ENCODE assay signal across 28 cellular contexts in the genomic region with DNA sequence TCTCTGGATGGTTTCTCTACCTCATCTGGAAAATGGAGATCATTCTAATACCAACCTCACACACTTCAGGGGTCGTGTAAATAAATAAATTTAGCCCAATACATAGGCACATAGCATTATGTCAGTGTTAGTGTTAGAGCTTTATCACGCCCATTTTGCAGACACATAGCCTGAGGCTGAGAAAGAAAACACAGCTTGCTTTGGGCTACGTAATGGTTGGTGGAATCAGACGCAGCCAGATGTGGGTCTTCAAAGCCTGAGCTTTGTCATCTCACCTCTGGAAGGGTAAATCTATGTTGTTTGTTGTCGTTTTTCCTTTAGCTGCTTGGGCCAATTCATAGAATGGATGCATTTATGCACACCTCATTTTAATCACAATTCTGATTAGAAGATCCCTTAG.
"Had no signal": no experiment of that assay in that cellular context is flagged by ENCODE, and none has a peak within 500 bp of the region (broad histone marks: within the 10 kb centered on the region; RNA-seq: fewer than 3 reads in every experiment).

No MANE protein-coding gene starts in this region.

- H3K4me3 ChIP-seq: stomach, suprapubic skin, thoracic aorta, thyroid gland, tibial artery, tibial nerve, transverse colon, upper lobe of left lung, upper lobe of right lung, uterus, vagina had no signal

- H3K27ac ChIP-seq: stomach, suprapubic skin, testis, thoracic aorta, thyroid gland, tibial artery, tibial nerve, transverse colon, upper lobe of left lung, upper lobe of right lung, uterus, vagina had no signal

- ATAC-seq: stimulated activated effector memory CD8-positive, alpha-beta T cell treated with anti-CD3 and anti-CD28 coated beads, Interleukin-12 subunit alpha, Interleukin-12 subunit beta, amount 100 ng/mL, for 72 hours; stimulated activated memory B cell treated with anti-CD40 and anti-IgM and Interleukin-4, amounts not matched to agents 10 μg/mL and 1 μg/mL and 100 μg/mL, for 72 hours; stimulated activated naive B cell treated with anti-CD40 and anti-IgM and Interleukin-4, amounts not matched to agents 10 μg/mL and 1 μg/mL and 100 μg/mL, for 72 hours; stimulated activated naive CD8-positive, alpha-beta T cell treated with anti-CD3 and anti-CD28 coated beads, Interleukin-15, amount 100 ng/mL, for 72 hours; stimulated activated naive CD8-positive, alpha-beta T cell treated with anti-CD3 and anti-CD28 coated beads, Interleukin-15, Interleukin-2, amounts not matched to agents 100 U/mL and 50 U/mL, for 24 hours; upper lobe of right lung had no signal

- H3K9me3 ChIP-seq: stomach, suprapubic skin, testis, thoracic aorta, thyroid gland, tibial artery, tibial nerve, transverse colon, upper lobe of left lung, upper lobe of right lung, uterus, vagina had no signal

- H3K4me3 Mint-ChIP-seq: stimulated activated effector memory CD8-positive, alpha-beta T cell treated with anti-CD3 and anti-CD28 coated beads, Interleukin-12 subunit alpha, Interleukin-12 subunit beta, amount 100 ng/mL, for 72 hours; stimulated activated memory B cell treated with anti-CD40 and anti-IgM and Interleukin-4, amounts not matched to agents 10 μg/mL and 1 μg/mL and 100 μg/mL, for 72 hours; stimulated activated naive B cell treated with anti-CD40 and anti-IgM and Interleukin-4, amounts not matched to agents 10 μg/mL and 1 μg/mL and 100 μg/mL, for 72 hours; stimulated activated naive CD8-positive, alpha-beta T cell treated with anti-CD3 and anti-CD28 coated beads, Interleukin-15, amount 100 ng/mL, for 72 hours; stimulated activated naive CD8-positive, alpha-beta T cell treated with anti-CD3 and anti-CD28 coated beads, Interleukin-15, Interleukin-2, amounts not matched to agents 100 ng/mL and 50 ng/mL, for 24 hours; type B pancreatic cell had no signal

- H3K4me1 Mint-ChIP-seq: stimulated activated effector memory CD8-positive, alpha-beta T cell treated with anti-CD3 and anti-CD28 coated beads, Interleukin-12 subunit alpha, Interleukin-12 subunit beta, amount 100 ng/mL, for 72 hours; stimulated activated memory B cell treated with anti-CD40 and anti-IgM and Interleukin-4, amounts not matched to agents 10 μg/mL and 1 μg/mL and 100 μg/mL, for 72 hours; stimulated activated naive B cell treated with anti-CD40 and anti-IgM and Interleukin-4, amounts not matched to agents 10 μg/mL and 1 μg/mL and 100 μg/mL, for 72 hours; stimulated activated naive CD8-positive, alpha-beta T cell treated with anti-CD3 and anti-CD28 coated beads, Interleukin-15, amount 100 ng/mL, for 72 hours had no signal

- DNase-seq: stimulated activated CD4-positive, alpha-beta T cell treated with anti-CD3 and anti-CD28 coated beads, Interleukin-2, amount 100 ng/mL, for 48 hours; stimulated activated CD4-positive, alpha-beta T cell treated with anti-CD3 and anti-CD28 coated beads, Interleukin-4, amount 100 ng/mL, for 1 hour; stimulated activated CD4-positive, alpha-beta T cell treated with anti-CD3 and anti-CD28 coated beads, Interleukin-4, amount 100 ng/mL, for 24 hours; stimulated activated CD4-positive, alpha-beta T cell treated with anti-CD3 and anti-CD28 coated beads, Interleukin-4, amount 100 ng/mL, for 4 hours; stimulated activated CD8-positive, alpha-beta memory T cell treated with anti-CD3 and anti-CD28 coated beads, Interleukin-4, amount 100 ng/mL, for 48 hours; stimulated activated naive B cell treated with anti-CD40 and anti-IgM and Interleukin-4, amounts not matched to agents 10 μg/mL and 1 μg/mL and 100 μg/mL, for 72 hours; stimulated activated naive CD4-positive, alpha-beta T cell; stimulated activated naive CD4-positive, alpha-beta T cell treated with Interleukin-2 at 50 U/mL for 16 hours; stimulated activated naive CD8-positive, alpha-beta T cell treated with anti-CD3 and anti-CD28 coated beads, Interleukin-15, amount 100 ng/mL, for 72 hours; stimulated activated naive CD8-positive, alpha-beta T cell treated with anti-CD3 and anti-CD28 coated beads, Interleukin-15, Interleukin-2, amounts not matched to agents 100 U/mL and 50 U/mL, for 24 hours; stomach; substantia nigra; testis; thyroid gland; tibial artery; transverse colon; upper lobe of left lung; upper lobe of right lung; uterus had no signal

- H3K9me3 Mint-ChIP-seq: stimulated activated naive CD8-positive, alpha-beta T cell treated with anti-CD3 and anti-CD28 coated beads, Interleukin-15, amount 100 ng/mL, for 72 hours had no signal

- H3K27ac Mint-ChIP-seq: stimulated activated effector memory CD8-positive, alpha-beta T cell treated with anti-CD3 and anti-CD28 coated beads, Interleukin-12 subunit alpha, Interleukin-12 subunit beta, amount 100 ng/mL, for 72 hours; stimulated activated memory B cell treated with anti-CD40 and anti-IgM and Interleukin-4, amounts not matched to agents 10 μg/mL and 1 μg/mL and 100 μg/mL, for 72 hours; stimulated activated naive B cell treated with anti-CD40 and anti-IgM and Interleukin-4, amounts not matched to agents 10 μg/mL and 1 μg/mL and 100 μg/mL, for 72 hours; stimulated activated naive CD8-positive, alpha-beta T cell treated with anti-CD3 and anti-CD28 coated beads, Interleukin-15, amount 100 ng/mL, for 72 hours; stimulated activated naive CD8-positive, alpha-beta T cell treated with anti-CD3 and anti-CD28 coated beads, Interleukin-15, Interleukin-2, amounts not matched to agents 100 ng/mL and 50 ng/mL, for 24 hours; type B pancreatic cell had no signal

- FAIRE-seq: urothelium cell line had no signal

- H3K36me3 Mint-ChIP-seq: stimulated activated effector memory CD8-positive, alpha-beta T cell treated with anti-CD3 and anti-CD28 coated beads, Interleukin-12 subunit alpha, Interleukin-12 subunit beta, amount 100 ng/mL, for 72 hours; stimulated activated memory B cell treated with anti-CD40 and anti-IgM and Interleukin-4, amounts not matched to agents 10 μg/mL and 1 μg/mL and 100 μg/mL, for 72 hours; type B pancreatic cell had no signal

- H3K27me3 ChIP-seq: testis, thyroid gland, uterus, vagina had no signal

- H3K36me3 ChIP-seq: stomach, suprapubic skin, thoracic aorta, thyroid gland, tibial artery, tibial nerve, transverse colon, upper lobe of left lung, upper lobe of right lung, uterus, vagina had no signal

- H3K4me1 ChIP-seq: stomach, suprapubic skin, testis, thyroid gland, tibial artery, tibial nerve, transverse colon, upper lobe of left lung, upper lobe of right lung, uterus, vagina had no signal
